ENCODE assay signal across 25 cellular contexts in the genomic region with DNA sequence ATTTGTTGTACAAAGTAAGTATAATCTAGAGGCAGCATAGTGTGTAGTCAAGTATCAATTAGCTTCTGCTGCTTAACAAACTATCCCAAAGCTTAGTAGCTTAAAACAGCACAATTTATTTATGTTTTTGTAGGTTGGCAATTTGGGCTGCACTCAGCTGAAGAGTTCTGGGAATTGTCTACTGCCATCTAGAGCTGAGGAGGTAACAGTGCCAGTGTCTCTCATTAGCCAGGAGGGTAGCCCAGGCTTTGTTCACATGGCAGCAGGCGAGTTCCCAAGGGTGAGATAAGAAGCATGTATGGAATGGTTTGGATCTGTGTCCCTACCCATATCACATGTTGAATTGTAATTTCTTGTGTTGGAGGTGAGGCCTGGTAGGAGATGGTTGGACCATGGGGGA. TPM values are rescaled to one million over a fixed set of nuclear protein-coding genes. Genes with fewer than 3 reads are reported as not detected.
DNase-seq lines count a peak whose midpoint lies in the region; ATAC-seq, FAIRE-seq and TF ChIP-seq lines count a peak whose summit lies in the region.
"Had no signal": no experiment of that assay in that cellular context is flagged by ENCODE, and none has a peak within 500 bp of the region (broad histone marks: within the 10 kb centered on the region; RNA-seq: fewer than 3 reads in every experiment).

No MANE protein-coding gene starts in this region.

- H3K4me1 Mint-ChIP-seq in CD14-positive monocyte = no peaks in the 10 kb centered on the region

- DNase-seq in NCI-H2171 treated with DMSO at 0.1 percent for 48 hours (lab: John Stamatoyannopoulos, UW) (peak; percentile 35), NCI-H2171 (lab: John Stamatoyannopoulos, UW) (no peak), K562 (ENCODE audit: extremely low read depth in 1 of 4, low spot score in 3 of 4) (no peak), psoas muscle (no peak), CD14-positive monocyte (ENCODE audit: low spot score) (no peak)
- no peak for DNase-seq in activated CD4-positive, alpha-beta T cell treated with anti-CD3 and anti-CD28 coated beads, Interleukin-2, amount 50 U/mL, for 48 hours
- DNase-seq: activated CD4-positive, alpha-beta T cell treated with anti-CD3 and anti-CD28 coated beads for 4 hours; activated CD8-positive, alpha-beta memory T cell treated with anti-CD3 and anti-CD28 coated beads, Interleukin-2, amount 50 U/mL, for 48 hours; activated gamma-delta T cell; amniotic stem cell; CD8-positive, alpha-beta T cell; H7; NCI-H1694; NCI-H510A; SK-N-SH; stimulated activated CD4-positive, alpha-beta T cell treated with anti-CD3 and anti-CD28 coated beads, Interleukin-1b, Interleukin-23, amount 100 ng/mL, for 48 hours; stomach; T1000 had no signal

- H3K4me3 ChIP-seq in K562 (no peak overlapping the region), psoas muscle (no peak overlapping the region)
- H3K4me3 ChIP-seq: stomach had no signal

- H3K79me2 ChIP-seq in K562 (ENCODE audit: control insufficient read depth, insufficient read depth, low read length) = no peaks in the 10 kb centered on the region

- TF ChIP-seq RAD21 in K562 (CRISPR knock-in tag; conservative IDR thresholded peaks at IDR 0.05 in 1 of 2, IDR thresholded peaks at IDR 0.05 in 1 of 2) = no peak

- peaks cover 4 to 7% of the 10 kb centered on the region in 2 experiments; a peak in 3 of 5 replicates for H3K4me1 ChIP-seq in K562 (replicated peaks in 1 of 2; ENCODE audit: control insufficient read depth in 2 of 2, insufficient read depth in 2 of 2, low read length in 2 of 2)
- peaks cover 12% of the 10 kb centered on the region for H3K4me1 ChIP-seq in psoas muscle
- H3K4me1 ChIP-seq: stomach had no signal

- no peak overlapping the region for H3K9ac ChIP-seq in K562 (ENCODE audit: insufficient read depth in 1 of 2, low read depth in 2 of 2, low read length in 2 of 2)
- H3K9ac ChIP-seq: SK-N-SH had no signal

- H3K9me1 ChIP-seq in K562 (ENCODE audit: control insufficient read depth, insufficient read depth, low read length) = no peaks in the 10 kb centered on the region

- intact Hi-C loops in K562 (cut with micrococcal nuclease) = no loop called here
- intact Hi-C loops in psoas muscle (cut with DNase I) = no loop called here
- intact Hi-C loops in CD14-positive monocyte (cut with micrococcal nuclease) = no loop called here

- no peaks in the 10 kb centered on the region for H3K36me3 Mint-ChIP-seq in CD14-positive monocyte
- H3K36me3 Mint-ChIP-seq: CD8-positive, alpha-beta T cell had no signal

- TF ChIP-seq EP300 in K562 (IDR thresholded peaks at IDR 0.05; ENCODE audit: low read length) = no peak

- TF ChIP-seq POLR2A in K562 (conservative IDR thresholded peaks at IDR 0.05) = no peak

- no TSS peak for BruUV-seq in K562 (replicated peaks; lab: Mats Ljungman, UMichigan)

- H2AFZ ChIP-seq in K562 (ENCODE audit: low read depth, low read length) = 0 out of 2 replicates have a peak overlapping the region, but pooled peaks have one; percentile 42

- no peak overlapping the region for H3K4me3 Mint-ChIP-seq in CD14-positive monocyte
- H3K4me3 Mint-ChIP-seq: CD8-positive, alpha-beta T cell had no signal

- no peak overlapping the region for H3K4me2 ChIP-seq in K562 (ENCODE audit: insufficient read depth, low read length)
- H3K4me2 ChIP-seq: SK-N-SH had no signal

- TF ChIP-seq CTCF in LNCAP (IDR thresholded peaks at IDR 0.05) (0 out of 2 replicates have a peak, but pooled peaks have one; percentile 20), K562 (IDR thresholded peaks at IDR 0.05 in 2 of 3, conservative IDR thresholded peaks at IDR 0.05 in 1 of 3; ENCODE audit: insufficient read depth in 2 of 3, low read depth in 1 of 3, low read length in 3 of 3) (peak in 1 of 3 experiments; percentile 18; a peak in 1 of 6 replicates), psoas muscle (IDR thresholded peaks at IDR 0.05) (no peak), CD14-positive monocyte (IDR thresholded peaks at IDR 0.05) (no peak)

- H3K36me3 ChIP-seq in K562 (ENCODE audit: control insufficient read depth, insufficient read depth, low read length) (no peaks in the 10 kb centered on the region), psoas muscle (ENCODE audit: insufficient read depth in 1 of 2, low read depth in 1 of 2) (no peaks in the 10 kb centered on the region)
- H3K36me3 ChIP-seq: stomach had no signal

- FAIRE-seq in K562 (lab: Jason Lieb, UNC) = no peak
- FAIRE-seq: frontal cortex had no signal

- CTCF ChIA-PET in K562 (lab: Yijun Ruan, JAX; ENCODE audit: low intra/inter-chr PET ratio) = no interaction called here

- H3K9me3 Mint-ChIP-seq in CD14-positive monocyte = peaks cover 2 to 14% (median 7%) of the 10 kb centered on the region in 7 donors
- H3K9me3 Mint-ChIP-seq: CD8-positive, alpha-beta T cell had no signal

- WGBS in K562 (ENCODE audit: insufficient coverage, low coverage, missing lambda C conversion rate) = 7% methylated on average over 1 of the region's 1 CpG
- 72 to 95% (median 84%) methylated on average over 1 of the region's 1 CpG for WGBS in psoas muscle, 3 donors

- H3K27me3 Mint-ChIP-seq in CD14-positive monocyte (ENCODE audit: low read depth in 3 of 3) = peaks cover 5 to 11% (median 9%) of the 10 kb centered on the region in 3 donors

- H3K9me3 ChIP-seq in K562 (replicated peaks; ENCODE audit: control insufficient read depth, insufficient read depth, low read depth, low read length) (no peaks in the 10 kb centered on the region), psoas muscle (no peaks in the 10 kb centered on the region)
- H3K9me3 ChIP-seq: SK-N-SH, stomach had no signal

- H3K27ac ChIP-seq in K562 (ENCODE audit: extremely low read depth, low read depth, low read length) (no peak overlapping the region), psoas muscle (no peak overlapping the region)
- H3K27ac ChIP-seq: stomach had no signal

- no peaks in the 10 kb centered on the region for H4K20me1 ChIP-seq in K562 (replicated peaks; ENCODE audit: control insufficient read depth, insufficient read depth, low read length)

- in situ Hi-C loops in K562 (cut with MboI) = no loop called here

- ATAC-seq in K562 = peak; percentile 65; the same call in 2 of the 3 replicates
- ATAC-seq in psoas muscle = peak in 3 of 4 donors; percentile 45 to 75 (median 67)
- ATAC-seq in GM21367 (IDR thresholded peaks at IDR 0.05; ENCODE audit: unreplicated experiment) = no peak
- ATAC-seq: CD8-positive, alpha-beta T cell; sciatic nerve had no signal

- POLR2A ChIA-PET in K562 (lab: Yijun Ruan, JAX) = interaction anchor here (0.6 kb wide), 1 partner anchor 71 kb away, joined by 3 read pairs; no protein-coding TSS in a partner anchor

- H3K27me3 ChIP-seq in K562 (ENCODE audit: control insufficient read depth in 2 of 2, insufficient read depth in 2 of 2, low read length in 2 of 2) = no peaks in the 10 kb centered on the region
- H3K27me3 ChIP-seq in psoas muscle (ENCODE audit: insufficient read depth in 3 of 3, low read length in 2 of 3) = no peaks in the 10 kb centered on the region

- no peak overlapping the region for H3K27ac Mint-ChIP-seq in CD14-positive monocyte
- H3K27ac Mint-ChIP-seq: CD8-positive, alpha-beta T cell had no signal

TF ChIP-seq in K562, 482 proteins besides CTCF, POLR2A, EP300 and RAD21 (continues in another document):
- TF ChIP-seq ATF7 (IDR thresholded peaks at IDR 0.05) (no peak), CBFB (CRISPR knock-in tag; IDR thresholded peaks at IDR 0.05) (no peak), RBM15 (IDR thresholded peaks at IDR 0.05; ENCODE audit: insufficient read depth, low read length) (no peak), FOS (IDR thresholded peaks at IDR 0.05; ENCODE audit: extremely low read depth, insufficient read length) (no peak), NFIC (IDR thresholded peaks at IDR 0.05) (no peak), GTF2A2 (tag; IDR thresholded peaks at IDR 0.05) (no peak), FOXJ2 (tag; IDR thresholded peaks at IDR 0.05) (no peak), ZBTB17 (CRISPR knock-in tag; IDR thresholded peaks at IDR 0.05) (no peak), NR1H2 (CRISPR knock-in tag; IDR thresholded peaks at IDR 0.05) (no peak), STAT5A (IDR thresholded peaks at IDR 0.05; ENCODE audit: borderline replicate concordance, low read length) (no peak), ARID2 (IDR thresholded peaks at IDR 0.05) (no peak), CREB1 (IDR thresholded peaks at IDR 0.05) (no peak), CREB1 (CRISPR knock-in tag; IDR thresholded peaks at IDR 0.05) (no peak)
- TF ChIP-seq, protein P1, sequence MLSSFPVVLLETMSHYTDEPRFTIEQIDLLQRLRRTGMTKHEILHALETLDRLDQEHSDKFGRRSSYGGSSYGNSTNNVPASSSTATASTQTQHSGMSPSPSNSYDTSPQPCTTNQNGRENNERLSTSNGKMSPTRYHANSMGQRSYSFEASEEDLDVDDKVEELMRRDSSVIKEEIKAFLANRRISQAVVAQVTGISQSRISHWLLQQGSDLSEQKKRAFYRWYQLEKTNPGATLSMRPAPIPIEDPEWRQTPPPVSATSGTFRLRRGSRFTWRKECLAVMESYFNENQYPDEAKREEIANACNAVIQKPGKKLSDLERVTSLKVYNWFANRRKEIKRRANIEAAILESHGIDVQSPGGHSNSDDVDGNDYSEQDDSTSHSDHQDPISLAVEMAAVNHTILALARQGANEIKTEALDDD (IDR thresholded peaks at IDR 0.05) = no peak

RNA-seq across cellular contexts. Expression of gene SLN, which starts 45.8 kb away (rescaled TPM):
- not detected in 2 replicates for total RNA-seq in K562 (2011; cell fraction: chromatin; rRNA removed; ENCODE audit: low replicate concordance)
- not detected in 2 replicates for total RNA-seq in K562 (2011; cell fraction: nucleolus; rRNA removed)
- total RNA-seq in K562 (2011; cell fraction: nucleoplasm; rRNA removed) = not detected in 2 replicates
- total RNA-seq in K562 (2014; rRNA removed) (not detected in 2 replicates), K562 (2014; rRNA removed; fragmentation: Illumina TruSeq; extraction: Trizol) (not detected in 2 replicates), K562 (2015; rRNA removed; fragmentation: Illumina TruSeq; extraction: Trizol) (not detected in 2 replicates), K562 (2021) (not detected in 2 replicates), psoas muscle (1,000 to 10,000 TPM; 1,477 to 8,637 (median 4,141) TPM)
- polyA plus RNA-seq in K562 (2011; rRNA removed) (not detected in 2 replicates), K562 (2014; fragmentation: Illumina TruSeq; extraction: Trizol) (not detected in 2 replicates), K562 (2014; fragmentation: Nextera tagmentation; extraction: Ambion mirVana) (not detected), K562 (2014; rRNA removed) (not detected in 2 replicates), psoas muscle (1,000 to 10,000 TPM in 2 of 3 donors, 100 to 1,000 TPM in 1; 475 to 3,094 (median 2,485) TPM), CD14-positive monocyte (not detected)
- not detected in 2 replicates for polyA plus RNA-seq in K562 (2011; cell fraction: cytosol; rRNA removed)
- not detected in 2 replicates for polyA plus RNA-seq in K562 (2011; cell fraction: nucleus; rRNA removed)
- not detected in 2 replicates for polyA plus RNA-seq in K562 (2012)
- polyA minus RNA-seq in K562 (2011; rRNA and poly(A)+ RNA removed) = not detected in 2 replicates
- polyA minus RNA-seq in K562 (2011; cell fraction: cytosol; rRNA and poly(A)+ RNA removed) = not detected in 2 replicates
- polyA minus RNA-seq in K562 (2011; cell fraction: nucleus; rRNA and poly(A)+ RNA removed) = not detected in 2 replicates
- total RNA-seq: CD8-positive, alpha-beta T cell; chondrocyte; H7; liver; osteocyte; sciatic nerve; stomach had no signal
- polyA plus RNA-seq: liver, SK-N-SH had no signal

Comparison
In these comparisons a context has a peak if more than half of its experiments do, and no peak if none do; other contexts are left out.
1. RNA of gene SLN, which starts 45.8 kb away (polyA plus RNA-seq): 475 to 3,094 TPM in psoas muscle; not detected in K562 and not detected in CD14-positive monocyte; every median in the first group is over 100 times any median in the second.